8 cellular contexts compared by ENCODE assay signal in genomic region chr2:70516596-70516995, GRCh38.
A peak's percentile ranks its signal among the peaks of the same experiment; 100 is the strongest.
DNase-seq lines count a peak whose midpoint lies in the region; ATAC-seq and TF ChIP-seq lines count a peak whose summit lies in the region.

No MANE protein-coding gene starts in this region.

- peaks cover 5% of the 10 kb centered on the region for H3K36me3 Mint-ChIP-seq in effector memory CD8-positive, alpha-beta T cell (ENCODE audit: insufficient read depth)

- DNase-seq in GM03348 (ENCODE audit: low spot score) (peak; percentile 75), GM20000 (ENCODE audit: low spot score) (peak; percentile 51), OCI-M1 (lab: John Stamatoyannopoulos, UW) (no peak), iPS-NIHi7 (ENCODE audit: extremely low spot score) (no peak)
- DNase-seq in effector memory CD8-positive, alpha-beta T cell = no peak
- DNase-seq in activated naive CD4-positive, alpha-beta T cell (lab: John Stamatoyannopoulos, UW) = no peak
- DNase-seq in activated T-cell treated with anti-CD3 and anti-CD28 coated beads, Interleukin-2, amount 50 U/mL, for 1 hour = no peak

- H3K4me3 Mint-ChIP-seq in effector memory CD8-positive, alpha-beta T cell = no peak overlapping the region

- no peaks in the 10 kb centered on the region for H3K27me3 Mint-ChIP-seq in effector memory CD8-positive, alpha-beta T cell

- peak overlapping the region in 1 of 2 donors; percentile 6 for H3K27ac Mint-ChIP-seq in effector memory CD8-positive, alpha-beta T cell

- TF ChIP-seq CTCF in GM20000 (IDR thresholded peaks at IDR 0.05; ENCODE audit: extremely low read depth, missing control alignments) = no peak

- ATAC-seq in HG03432 (IDR thresholded peaks at IDR 0.05; ENCODE audit: unreplicated experiment) = peak; percentile 96
- peak; percentile 47 for ATAC-seq in effector memory CD8-positive, alpha-beta T cell (replicated peaks)

- H3K4me1 Mint-ChIP-seq in effector memory CD8-positive, alpha-beta T cell (ENCODE audit: low read depth in 2 of 2) = peaks cover 10 to 12% of the 10 kb centered on the region in 2 donors

- no peaks in the 10 kb centered on the region for H3K9me3 Mint-ChIP-seq in effector memory CD8-positive, alpha-beta T cell

Comparison
In these comparisons a context has a peak if more than half of its experiments do, and no peak if none do; other contexts are left out.
1. DNase-seq: peak in GM03348 (single experiment) and GM20000 (single experiment); none in effector memory CD8-positive, alpha-beta T cell (0 of 3), OCI-M1 (single experiment), iPS-NIHi7 (single experiment), activated naive CD4-positive, alpha-beta T cell (0 of 4) and activated T-cell treated with anti-CD3 and anti-CD28 coated beads, Interleukin-2, amount 50 U/mL, for 1 hour (single experiment).